9 cellular contexts compared by ENCODE assay signal in the genomic region with DNA sequence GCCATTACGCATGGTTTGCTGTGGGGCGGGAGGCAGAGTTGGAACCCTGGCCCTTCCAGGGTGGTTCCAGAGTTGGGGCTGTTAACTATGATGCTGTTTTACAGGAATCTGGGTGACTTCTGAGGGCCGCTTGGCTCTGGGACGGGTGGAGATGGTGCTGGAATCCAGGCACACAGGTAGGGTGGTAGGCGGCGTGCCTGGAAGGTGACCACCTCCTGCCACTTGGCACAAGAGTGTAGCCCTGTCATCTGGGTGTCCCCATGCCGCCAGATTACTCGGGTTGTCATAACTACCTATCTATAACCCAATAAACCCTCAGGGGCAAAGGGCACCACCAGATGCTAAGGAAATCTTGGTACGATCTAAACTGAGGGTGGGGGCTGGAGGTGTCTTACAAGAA. TPM values are rescaled to one million over a fixed set of nuclear protein-coding genes. Genes with fewer than 3 reads are reported as not detected.
DNase-seq lines count a peak whose midpoint lies in the region; ATAC-seq, FAIRE-seq and TF ChIP-seq lines count a peak whose summit lies in the region.
"Had no signal": no experiment of that assay in that cellular context is flagged by ENCODE, and none has a peak within 500 bp of the region (broad histone marks: within the 10 kb centered on the region; RNA-seq: fewer than 3 reads in every experiment).

No MANE protein-coding gene starts in this region.

- H3K4me3 ChIP-seq in iPS-18c (ENCODE audit: insufficient read depth, low read depth, low read length): peak overlapping the region; percentile 96

- no peak for ATAC-seq in activated T-cell treated with anti-CD3 and anti-CD28 coated beads, Interleukin-2, amount 50 U/mL, for 4 hours
- no peak for ATAC-seq in stimulated activated naive CD8-positive, alpha-beta T cell treated with anti-CD3 and anti-CD28 coated beads, Interleukin-15, amount 100 ng/mL, for 72 hours
- no peak for ATAC-seq in HG02973 (IDR thresholded peaks at IDR 0.05; ENCODE audit: unreplicated experiment)

- no peaks in the 10 kb centered on the region for H3K9me3 Mint-ChIP-seq in activated T-cell treated with anti-CD3 and anti-CD28 coated beads, Interleukin-2, amount 50 U/mL, for 4 hours
- no peaks in the 10 kb centered on the region for H3K9me3 Mint-ChIP-seq in activated T-helper 1 cell treated with anti-CD3 and anti-CD28 coated beads, Interleukin-12 subunit alpha, Interleukin-12 subunit beta, Interleukin-2, Interleukin-4 antibody, amounts not matched to agents 30 ng/mL and 10 ng/mL and 1 ng/mL, durations not matched to agents 14 hours and 24 hours and 36 hours
- no peaks in the 10 kb centered on the region for H3K9me3 Mint-ChIP-seq in stimulated activated naive CD8-positive, alpha-beta T cell treated with anti-CD3 and anti-CD28 coated beads, Interleukin-15, amount 100 ng/mL, for 72 hours

- H3K27ac Mint-ChIP-seq in activated T-helper 1 cell treated with anti-CD3 and anti-CD28 coated beads, Interleukin-12 subunit alpha, Interleukin-12 subunit beta, Interleukin-2, Interleukin-4 antibody, amounts not matched to agents 30 ng/mL and 10 ng/mL and 1 ng/mL, durations not matched to agents 14 hours and 24 hours and 36 hours: peak overlapping the region; percentile 83
- H3K27ac Mint-ChIP-seq in stimulated activated naive CD8-positive, alpha-beta T cell treated with anti-CD3 and anti-CD28 coated beads, Interleukin-15, amount 100 ng/mL, for 72 hours: peak overlapping the region; percentile 94 to 99

- no peak for FAIRE-seq in GM12892 (lab: Jason Lieb, UNC)

- peaks cover 14% of the 10 kb centered on the region for H3K36me3 Mint-ChIP-seq in activated T-cell treated with anti-CD3 and anti-CD28 coated beads, Interleukin-2, amount 50 U/mL, for 4 hours (ENCODE audit: insufficient read depth)
- H3K36me3 Mint-ChIP-seq in activated T-helper 1 cell treated with anti-CD3 and anti-CD28 coated beads, Interleukin-12 subunit alpha, Interleukin-12 subunit beta, Interleukin-2, Interleukin-4 antibody, amounts not matched to agents 30 ng/mL and 10 ng/mL and 1 ng/mL, durations not matched to agents 14 hours and 24 hours and 36 hours (ENCODE audit: low read depth): peaks cover 24% of the 10 kb centered on the region

- no peaks in the 10 kb centered on the region for H3K9me3 ChIP-seq in iPS-18c (ENCODE audit: control insufficient read depth, insufficient read depth, low read length)

- H3K4me3 Mint-ChIP-seq in activated T-cell treated with anti-CD3 and anti-CD28 coated beads, Interleukin-2, amount 50 U/mL, for 4 hours: peak overlapping the region; percentile 90
- peak overlapping the region; percentile 90 for H3K4me3 Mint-ChIP-seq in activated T-helper 1 cell treated with anti-CD3 and anti-CD28 coated beads, Interleukin-12 subunit alpha, Interleukin-12 subunit beta, Interleukin-2, Interleukin-4 antibody, amounts not matched to agents 30 ng/mL and 10 ng/mL and 1 ng/mL, durations not matched to agents 14 hours and 24 hours and 36 hours
- peak overlapping the region; percentile 98 for H3K4me3 Mint-ChIP-seq in stimulated activated naive CD8-positive, alpha-beta T cell treated with anti-CD3 and anti-CD28 coated beads, Interleukin-15, amount 100 ng/mL, for 72 hours

- no peak for DNase-seq in activated T-cell treated with anti-CD3 and anti-CD28 coated beads, Interleukin-2, amount 50 U/mL, for 4 hours
- DNase-seq in activated T-cell treated with anti-CD3 and anti-CD28 coated beads, Interleukin-2, amount 50 U/mL, for 1 hour: no peak
- no peak for DNase-seq in activated T-helper 1 cell treated with anti-CD3 and anti-CD28 coated beads, Interleukin-12 subunit alpha, Interleukin-12 subunit beta, Interleukin-2, Interleukin-4 antibody, amounts not matched to agents 30 ng/mL and 10 ng/mL and 1 ng/mL, durations not matched to agents 14 hours and 24 hours and 36 hours (ENCODE audit: low spot score)
- no peak for DNase-seq in stimulated activated naive CD8-positive, alpha-beta T cell treated with anti-CD3 and anti-CD28 coated beads, Interleukin-15, amount 100 ng/mL, for 72 hours
- DNase-seq in stimulated activated CD8-positive, alpha-beta memory T cell treated with anti-CD3 and anti-CD28 coated beads, Interleukin-4, amount 100 ng/mL, for 48 hours: no peak
- DNase-seq in GM12892 (ENCODE audit: insufficient read length): no peak
- DNase-seq: NCI-H187 had no signal

- peaks cover 40% of the 10 kb centered on the region for H3K4me1 Mint-ChIP-seq in activated T-cell treated with anti-CD3 and anti-CD28 coated beads, Interleukin-2, amount 50 U/mL, for 4 hours (ENCODE audit: low read depth)
- peaks cover 35% of the 10 kb centered on the region for H3K4me1 Mint-ChIP-seq in activated T-helper 1 cell treated with anti-CD3 and anti-CD28 coated beads, Interleukin-12 subunit alpha, Interleukin-12 subunit beta, Interleukin-2, Interleukin-4 antibody, amounts not matched to agents 30 ng/mL and 10 ng/mL and 1 ng/mL, durations not matched to agents 14 hours and 24 hours and 36 hours (ENCODE audit: low read depth)
- peaks cover 59% of the 10 kb centered on the region for H3K4me1 Mint-ChIP-seq in stimulated activated naive CD8-positive, alpha-beta T cell treated with anti-CD3 and anti-CD28 coated beads, Interleukin-15, amount 100 ng/mL, for 72 hours

- no peak for TF ChIP-seq POLR2A in GM12892 (IDR thresholded peaks at IDR 0.05; ENCODE audit: low read depth, low read length)

- H3K27me3 Mint-ChIP-seq in activated T-cell treated with anti-CD3 and anti-CD28 coated beads, Interleukin-2, amount 50 U/mL, for 4 hours (ENCODE audit: low read depth): no peaks in the 10 kb centered on the region
- H3K27me3 Mint-ChIP-seq in activated T-helper 1 cell treated with anti-CD3 and anti-CD28 coated beads, Interleukin-12 subunit alpha, Interleukin-12 subunit beta, Interleukin-2, Interleukin-4 antibody, amounts not matched to agents 30 ng/mL and 10 ng/mL and 1 ng/mL, durations not matched to agents 14 hours and 24 hours and 36 hours (ENCODE audit: insufficient read depth): peaks cover 3% of the 10 kb centered on the region
- H3K27me3 Mint-ChIP-seq in stimulated activated naive CD8-positive, alpha-beta T cell treated with anti-CD3 and anti-CD28 coated beads, Interleukin-15, amount 100 ng/mL, for 72 hours: no peaks in the 10 kb centered on the region

- intact Hi-C loops in activated T-helper 1 cell treated with anti-CD3 and anti-CD28 coated beads, Interleukin-12 subunit alpha, Interleukin-12 subunit beta, Interleukin-2, Interleukin-4 antibody, amounts not matched to agents 30 ng/mL and 10 ng/mL and 1 ng/mL, durations not matched to agents 14 hours and 24 hours and 36 hours (cut with micrococcal nuclease): loop anchor here (1.0 to 5.0 kb wide), 4 partner anchors 126 to 1036 kb away; a partner anchor contains a TSS

RNA-seq across cellular contexts. Expression of a gene that starts 1.3 kb away (rescaled TPM):
- total RNA-seq in activated T-cell treated with anti-CD3 and anti-CD28 coated beads, Interleukin-2, amount 50 U/mL, for 4 hours: 100 to 1,000 TPM in 1 of 3 donors, 10 to 100 TPM in 2; 72.4 to 110 (median 88.1) TPM
- total RNA-seq in activated T-helper 1 cell treated with anti-CD3 and anti-CD28 coated beads, Interleukin-12 subunit alpha, Interleukin-12 subunit beta, Interleukin-2, Interleukin-4 antibody, amounts not matched to agents 30 ng/mL and 10 ng/mL and 1 ng/mL, durations not matched to agents 14 hours and 24 hours and 36 hours: 60.5 and 63.6 TPM in 2 replicates
- polyA plus RNA-seq in GM12892 (2012; ENCODE audit: missing spikeins): 28.6 TPM
